ENCODE assay signal across 20 cellular contexts in genomic region chr4:40511017-40511614, GRCh38.
DNase-seq lines count a peak whose midpoint lies in the region; ATAC-seq, FAIRE-seq and TF ChIP-seq lines count a peak whose summit lies in the region.
"Had no signal": no experiment of that assay in that cellular context is flagged by ENCODE, and none has a peak within 500 bp of the region (broad histone marks: within the 10 kb centered on the region; RNA-seq: fewer than 3 reads in every experiment).

No MANE protein-coding gene starts in this region.

- H3K9me3 ChIP-seq in pancreas (no peaks in the 10 kb centered on the region), transverse colon (no peaks in the 10 kb centered on the region), adrenal gland (replicated peaks in 1 of 3) (no peaks in the 10 kb centered on the region)
- H3K9me3 ChIP-seq: MG63 had no signal

- FAIRE-seq in pancreas (lab: Jason Lieb, UNC): no peak

- TF ChIP-seq CTCF in VCaP (conservative IDR thresholded peaks at IDR 0.05) (no peak), epithelial cell of proximal tubule (conservative IDR thresholded peaks at IDR 0.05; ENCODE audit: low read depth, low read length) (no peak), pancreas (IDR thresholded peaks at IDR 0.05) (no peak), transverse colon (IDR thresholded peaks at IDR 0.05) (no peak), adrenal gland (IDR thresholded peaks at IDR 0.05) (no peak)

- H3K4me3 ChIP-seq in epithelial cell of proximal tubule (ENCODE audit: low read depth, low read length) (peak overlapping the region; percentile 82), pancreas (peak overlapping the region in 2 of 4 donors; percentile 44 to 46), transverse colon (peak overlapping the region in 3 of 4 donors; percentile 40 to 53 (median 50)), adrenal gland (no peak overlapping the region)
- H3K4me3 ChIP-seq: GM23338, MG63 had no signal

- ATAC-seq in pancreas (peak; percentile 34 to 55 (median 43)), GM21825 (IDR thresholded peaks at IDR 0.05; ENCODE audit: unreplicated experiment) (no peak)
- ATAC-seq: GM23338, SK-N-SH treated with all-trans-retinoic acid at 6 μM for 48 hours had no signal

- in situ Hi-C loops in transverse colon (cut with MboI; ENCODE audit: low pct_ligation_motif_present in 1 of 4, low pct_unique_long_range_greater_than_20kb in 1 of 4, low sequenced_read_pairs in 3 of 4): no loop called here

- TF ChIP-seq POLR2A in transverse colon (IDR thresholded peaks at IDR 0.05): no peak
- no peak for TF ChIP-seq POLR2A in adrenal gland (IDR thresholded peaks at IDR 0.05)

- intact Hi-C loops in pancreas (cut with DNase I) (no loop called here), transverse colon (cut with DNase I; ENCODE audit: low total_unique reads) (no loop called here), adrenal gland (cut with DNase I) (no loop called here)

- H3K4me1 ChIP-seq in pancreas (peaks cover 0 to 40% (median 40%) of the 10 kb centered on the region in 3 donors), transverse colon (peaks cover 0 to 41% (median 6%) of the 10 kb centered on the region in 4 donors), adrenal gland (replicated peaks in 1 of 2) (peaks cover 30 to 35% of the 10 kb centered on the region in 2 donors)

- H3K36me3 ChIP-seq in pancreas (no peaks in the 10 kb centered on the region), transverse colon (no peaks in the 10 kb centered on the region), adrenal gland (replicated peaks in 1 of 2) (no peaks in the 10 kb centered on the region)
- H3K36me3 ChIP-seq: MG63 had no signal

- DNase-seq in epithelial cell of proximal tubule (ENCODE audit: low read depth) (no peak), pancreas (peak in 5 of 6 donors; percentile 69 to 80 (median 72)), transverse colon (no peak), adrenal gland (no peak)
- DNase-seq in activated CD4-positive, alpha-beta T cell treated with anti-CD3 and anti-CD28 coated beads, Interleukin-2, amount 50 U/mL, for 1 hour: no peak
- DNase-seq: DMS153, GDM1, HCEC 1CT, Kasumi-1, MG63, NCI-H1092 treated with DMSO at 0.1 percent for 48 hours, NCI-H146, NCI-H2081 treated with DMSO at 0.1 percent for 48 hours, NCI-H748 treated with DMSO at 0.1 percent for 48 hours, OCI-M1, SHP77 had no signal

- no peak for TF ChIP-seq EP300 in transverse colon (IDR thresholded peaks at IDR 0.05; ENCODE audit: low read depth)

- WGBS in pancreas, 2 donors: 13 to 17% methylated on average over 9 of the region's 9 CpGs
- WGBS in transverse colon (ENCODE audit: low coverage in 1 of 2), 2 donors: 49 to 50% methylated on average over 8 to 9 of the region's 9 CpGs
- WGBS in adrenal gland, 4 donors: 64 to 69% (median 67%) methylated on average over 9 of the region's 9 CpGs

- H3K27me3 ChIP-seq in pancreas: no peaks in the 10 kb centered on the region
- no peaks in the 10 kb centered on the region for H3K27me3 ChIP-seq in transverse colon
- no peaks in the 10 kb centered on the region for H3K27me3 ChIP-seq in adrenal gland
- H3K27me3 ChIP-seq: MG63 had no signal

- H3K27ac ChIP-seq in VCaP (peak overlapping the region; percentile 96), pancreas (peak overlapping the region; percentile 14 to 91 (median 63)), transverse colon (peak overlapping the region; percentile 85 to 89 (median 88)), adrenal gland (peak overlapping the region in 2 of 5 donors; percentile 2 to 83)

Comparison
In these comparisons a context has a peak if more than half of its experiments do, and no peak if none do; other contexts are left out.
1. DNase-seq: peak in pancreas (5 of 6); none in epithelial cell of proximal tubule (single experiment), transverse colon (single experiment), activated CD4-positive, alpha-beta T cell treated with anti-CD3 and anti-CD28 coated beads, Interleukin-2, amount 50 U/mL, for 1 hour (single experiment) and adrenal gland (0 of 7).
2. H3K4me3 ChIP-seq: peak in epithelial cell of proximal tubule (single experiment) and transverse colon (3 of 4); none in adrenal gland (0 of 4).